1 cellular context compared by ENCODE assay signal in the genomic region with DNA sequence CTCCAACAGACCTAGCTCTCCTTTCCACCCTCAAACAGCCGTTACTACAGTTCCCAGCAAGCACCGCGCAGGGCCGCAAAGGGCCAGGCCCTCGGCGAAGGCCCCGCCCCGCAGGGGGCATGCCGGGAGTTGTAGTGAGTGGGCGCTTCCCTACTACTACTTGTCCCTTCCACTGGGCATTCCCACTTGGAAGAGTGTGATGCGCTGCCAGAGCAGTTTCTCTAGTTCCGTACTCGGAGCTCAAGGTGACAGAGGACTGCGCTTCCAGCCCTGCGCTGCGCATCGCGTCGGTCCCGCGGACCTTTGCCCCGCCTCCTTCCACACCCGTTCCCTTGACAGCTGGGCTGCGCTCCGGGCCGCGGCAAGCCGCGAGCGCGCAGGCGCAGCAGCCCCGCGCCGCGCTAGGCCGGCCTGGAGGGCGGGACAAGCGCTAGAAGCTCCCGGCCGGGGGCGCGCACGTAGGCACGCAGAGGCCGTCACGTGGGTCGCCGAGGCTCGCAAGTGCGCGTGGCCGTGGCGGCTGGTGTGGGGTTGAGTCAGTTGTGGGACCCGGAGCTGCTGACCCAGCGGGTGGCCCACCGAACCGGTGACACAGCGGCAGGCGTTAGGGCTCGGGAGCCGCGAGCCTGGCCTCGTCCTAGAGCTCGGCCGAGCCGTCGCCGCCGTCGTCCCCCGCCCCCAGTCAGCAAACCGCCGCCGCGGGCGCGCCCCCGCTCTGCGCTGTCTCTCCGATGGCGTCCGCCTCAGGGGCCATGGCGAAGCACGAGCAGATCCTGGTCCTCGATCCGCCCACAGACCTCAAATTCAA.
TF ChIP-seq lines count a peak whose summit lies in the region.

A gene with protein sequence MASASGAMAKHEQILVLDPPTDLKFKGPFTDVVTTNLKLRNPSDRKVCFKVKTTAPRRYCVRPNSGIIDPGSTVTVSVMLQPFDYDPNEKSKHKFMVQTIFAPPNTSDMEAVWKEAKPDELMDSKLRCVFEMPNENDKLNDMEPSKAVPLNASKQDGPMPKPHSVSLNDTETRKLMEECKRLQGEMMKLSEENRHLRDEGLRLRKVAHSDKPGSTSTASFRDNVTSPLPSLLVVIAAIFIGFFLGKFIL (plus strand): TSS at position 491 of the 808 bp plus-strand sequence. CDS start 241 bp downstream, at position 732.

TF ChIP-seq in K562, 482 proteins besides CTCF, POLR2A, EP300 and RAD21 (continued from another document and continues in another):
- no peak for TF ChIP-seq HOXB6 (CRISPR knock-in tag; IDR thresholded peaks at IDR 0.05; ENCODE audit: borderline replicate concordance)
- no peak for TF ChIP-seq KHSRP (IDR thresholded peaks at IDR 0.05)
- TF ChIP-seq ZNF445 (CRISPR knock-in tag; IDR thresholded peaks at IDR 0.05; ENCODE audit: low read depth), result no peak
- TF ChIP-seq HEY1 (CRISPR knock-in tag; IDR thresholded peaks at IDR 0.05; ENCODE audit: borderline replicate concordance), result no peak
- no peak for TF ChIP-seq MEF2D (tag; conservative IDR thresholded peaks at IDR 0.05; ENCODE audit: low read depth)
- peak; percentile 60 to 87 for TF ChIP-seq MAZ (CRISPR knock-in tag; conservative IDR thresholded peaks at IDR 0.05 in 1 of 2, IDR thresholded peaks at IDR 0.05 in 1 of 2)
- TF ChIP-seq ZBTB8A (IDR thresholded peaks at IDR 0.05; ENCODE audit: partially characterized antibody), result no peak
- TF ChIP-seq, protein P1, sequence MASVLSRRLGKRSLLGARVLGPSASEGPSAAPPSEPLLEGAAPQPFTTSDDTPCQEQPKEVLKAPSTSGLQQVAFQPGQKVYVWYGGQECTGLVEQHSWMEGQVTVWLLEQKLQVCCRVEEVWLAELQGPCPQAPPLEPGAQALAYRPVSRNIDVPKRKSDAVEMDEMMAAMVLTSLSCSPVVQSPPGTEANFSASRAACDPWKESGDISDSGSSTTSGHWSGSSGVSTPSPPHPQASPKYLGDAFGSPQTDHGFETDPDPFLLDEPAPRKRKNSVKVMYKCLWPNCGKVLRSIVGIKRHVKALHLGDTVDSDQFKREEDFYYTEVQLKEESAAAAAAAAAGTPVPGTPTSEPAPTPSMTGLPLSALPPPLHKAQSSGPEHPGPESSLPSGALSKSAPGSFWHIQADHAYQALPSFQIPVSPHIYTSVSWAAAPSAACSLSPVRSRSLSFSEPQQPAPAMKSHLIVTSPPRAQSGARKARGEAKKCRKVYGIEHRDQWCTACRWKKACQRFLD (CRISPR knock-in tag; IDR thresholded peaks at IDR 0.05), result no peak
- no peak for TF ChIP-seq HMG20A (CRISPR knock-in tag; conservative IDR thresholded peaks at IDR 0.05)
- TF ChIP-seq, protein P2, sequence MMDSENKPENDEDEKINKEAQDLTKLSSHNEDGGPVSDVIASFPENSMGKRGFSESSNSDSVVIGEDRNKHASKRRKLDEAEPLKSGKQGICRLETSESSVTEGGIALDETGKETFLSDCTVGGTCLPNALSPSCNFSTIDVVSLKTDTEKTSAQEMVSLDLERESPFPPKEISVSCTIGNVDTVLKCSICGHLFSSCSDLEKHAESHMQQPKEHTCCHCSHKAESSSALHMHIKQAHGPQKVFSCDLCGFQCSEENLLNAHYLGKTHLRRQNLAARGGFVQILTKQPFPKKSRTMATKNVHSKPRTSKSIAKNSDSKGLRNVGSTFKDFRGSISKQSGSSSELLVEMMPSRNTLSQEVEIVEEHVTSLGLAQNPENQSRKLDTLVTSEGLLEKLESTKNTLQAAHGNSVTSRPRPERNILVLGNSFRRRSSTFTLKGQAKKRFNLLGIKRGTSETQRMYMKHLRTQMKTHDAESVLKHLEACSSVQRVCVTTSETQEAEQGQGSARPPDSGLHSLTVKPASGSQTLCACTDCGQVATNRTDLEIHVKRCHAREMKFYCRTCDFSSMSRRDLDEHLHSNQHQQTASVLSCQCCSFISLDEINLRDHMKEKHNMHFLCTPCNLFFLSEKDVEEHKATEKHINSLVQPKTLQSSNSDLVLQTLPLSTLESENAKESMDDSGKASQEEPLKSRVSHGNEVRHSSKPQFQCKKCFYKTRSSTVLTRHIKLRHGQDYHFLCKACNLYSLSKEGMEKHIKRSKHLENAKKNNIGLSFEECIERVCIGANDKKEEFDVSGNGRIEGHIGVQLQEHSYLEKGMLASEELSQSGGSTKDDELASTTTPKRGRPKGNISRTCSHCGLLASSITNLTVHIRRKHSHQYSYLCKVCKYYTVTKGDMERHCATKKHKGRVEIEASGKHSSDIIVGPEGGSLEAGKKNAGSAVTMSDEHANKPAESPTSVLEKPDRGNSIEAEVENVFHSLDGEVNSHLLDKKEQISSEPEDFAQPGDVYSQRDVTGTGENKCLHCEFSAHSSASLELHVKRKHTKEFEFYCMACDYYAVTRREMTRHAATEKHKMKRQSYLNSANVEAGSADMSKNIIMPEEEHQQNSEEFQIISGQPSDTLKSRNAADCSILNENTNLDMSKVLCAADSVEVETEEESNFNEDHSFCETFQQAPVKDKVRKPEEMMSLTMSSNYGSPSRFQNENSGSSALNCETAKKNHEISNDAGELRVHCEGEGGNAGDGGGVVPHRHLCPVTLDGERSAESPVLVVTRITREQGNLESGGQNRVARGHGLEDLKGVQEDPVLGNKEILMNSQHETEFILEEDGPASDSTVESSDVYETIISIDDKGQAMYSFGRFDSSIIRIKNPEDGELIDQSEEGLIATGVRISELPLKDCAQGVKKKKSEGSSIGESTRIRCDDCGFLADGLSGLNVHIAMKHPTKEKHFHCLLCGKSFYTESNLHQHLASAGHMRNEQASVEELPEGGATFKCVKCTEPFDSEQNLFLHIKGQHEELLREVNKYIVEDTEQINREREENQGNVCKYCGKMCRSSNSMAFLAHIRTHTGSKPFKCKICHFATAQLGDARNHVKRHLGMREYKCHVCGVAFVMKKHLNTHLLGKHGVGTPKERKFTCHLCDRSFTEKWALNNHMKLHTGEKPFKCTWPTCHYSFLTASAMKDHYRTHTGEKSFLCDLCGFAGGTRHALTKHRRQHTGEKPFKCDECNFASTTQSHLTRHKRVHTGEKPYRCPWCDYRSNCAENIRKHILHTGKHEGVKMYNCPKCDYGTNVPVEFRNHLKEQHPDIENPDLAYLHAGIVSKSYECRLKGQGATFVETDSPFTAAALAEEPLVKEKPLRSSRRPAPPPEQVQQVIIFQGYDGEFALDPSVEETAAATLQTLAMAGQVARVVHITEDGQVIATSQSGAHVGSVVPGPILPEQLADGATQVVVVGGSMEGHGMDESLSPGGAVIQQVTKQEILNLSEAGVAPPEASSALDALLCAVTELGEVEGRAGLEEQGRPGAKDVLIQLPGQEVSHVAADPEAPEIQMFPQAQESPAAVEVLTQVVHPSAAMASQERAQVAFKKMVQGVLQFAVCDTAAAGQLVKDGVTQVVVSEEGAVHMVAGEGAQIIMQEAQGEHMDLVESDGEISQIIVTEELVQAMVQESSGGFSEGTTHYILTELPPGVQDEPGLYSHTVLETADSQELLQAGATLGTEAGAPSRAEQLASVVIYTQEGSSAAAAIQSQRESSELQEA (IDR thresholded peaks at IDR 0.05; ENCODE audit: low read depth), result no peak
- peak; percentile 81 for TF ChIP-seq SMAD4 (CRISPR knock-in tag; conservative IDR thresholded peaks at IDR 0.05)
- no peak for TF ChIP-seq ETS2 (tag; IDR thresholded peaks at IDR 0.05; ENCODE audit: borderline replicate concordance, poor library complexity, severe bottlenecking)
- TF ChIP-seq, protein P3, sequence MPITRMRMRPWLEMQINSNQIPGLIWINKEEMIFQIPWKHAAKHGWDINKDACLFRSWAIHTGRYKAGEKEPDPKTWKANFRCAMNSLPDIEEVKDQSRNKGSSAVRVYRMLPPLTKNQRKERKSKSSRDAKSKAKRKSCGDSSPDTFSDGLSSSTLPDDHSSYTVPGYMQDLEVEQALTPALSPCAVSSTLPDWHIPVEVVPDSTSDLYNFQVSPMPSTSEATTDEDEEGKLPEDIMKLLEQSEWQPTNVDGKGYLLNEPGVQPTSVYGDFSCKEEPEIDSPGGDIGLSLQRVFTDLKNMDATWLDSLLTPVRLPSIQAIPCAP (CRISPR knock-in tag; IDR thresholded peaks at IDR 0.05; ENCODE audit: borderline replicate concordance), result no peak
- peak; percentile 50; the same call in 1 of the 2 replicates for TF ChIP-seq CEBPG (CRISPR knock-in tag; IDR thresholded peaks at IDR 0.05)
- TF ChIP-seq CEBPG (tag; conservative IDR thresholded peaks at IDR 0.05 in 1 of 2, IDR thresholded peaks at IDR 0.05 in 1 of 2), result no peak
- TF ChIP-seq, protein P4, sequence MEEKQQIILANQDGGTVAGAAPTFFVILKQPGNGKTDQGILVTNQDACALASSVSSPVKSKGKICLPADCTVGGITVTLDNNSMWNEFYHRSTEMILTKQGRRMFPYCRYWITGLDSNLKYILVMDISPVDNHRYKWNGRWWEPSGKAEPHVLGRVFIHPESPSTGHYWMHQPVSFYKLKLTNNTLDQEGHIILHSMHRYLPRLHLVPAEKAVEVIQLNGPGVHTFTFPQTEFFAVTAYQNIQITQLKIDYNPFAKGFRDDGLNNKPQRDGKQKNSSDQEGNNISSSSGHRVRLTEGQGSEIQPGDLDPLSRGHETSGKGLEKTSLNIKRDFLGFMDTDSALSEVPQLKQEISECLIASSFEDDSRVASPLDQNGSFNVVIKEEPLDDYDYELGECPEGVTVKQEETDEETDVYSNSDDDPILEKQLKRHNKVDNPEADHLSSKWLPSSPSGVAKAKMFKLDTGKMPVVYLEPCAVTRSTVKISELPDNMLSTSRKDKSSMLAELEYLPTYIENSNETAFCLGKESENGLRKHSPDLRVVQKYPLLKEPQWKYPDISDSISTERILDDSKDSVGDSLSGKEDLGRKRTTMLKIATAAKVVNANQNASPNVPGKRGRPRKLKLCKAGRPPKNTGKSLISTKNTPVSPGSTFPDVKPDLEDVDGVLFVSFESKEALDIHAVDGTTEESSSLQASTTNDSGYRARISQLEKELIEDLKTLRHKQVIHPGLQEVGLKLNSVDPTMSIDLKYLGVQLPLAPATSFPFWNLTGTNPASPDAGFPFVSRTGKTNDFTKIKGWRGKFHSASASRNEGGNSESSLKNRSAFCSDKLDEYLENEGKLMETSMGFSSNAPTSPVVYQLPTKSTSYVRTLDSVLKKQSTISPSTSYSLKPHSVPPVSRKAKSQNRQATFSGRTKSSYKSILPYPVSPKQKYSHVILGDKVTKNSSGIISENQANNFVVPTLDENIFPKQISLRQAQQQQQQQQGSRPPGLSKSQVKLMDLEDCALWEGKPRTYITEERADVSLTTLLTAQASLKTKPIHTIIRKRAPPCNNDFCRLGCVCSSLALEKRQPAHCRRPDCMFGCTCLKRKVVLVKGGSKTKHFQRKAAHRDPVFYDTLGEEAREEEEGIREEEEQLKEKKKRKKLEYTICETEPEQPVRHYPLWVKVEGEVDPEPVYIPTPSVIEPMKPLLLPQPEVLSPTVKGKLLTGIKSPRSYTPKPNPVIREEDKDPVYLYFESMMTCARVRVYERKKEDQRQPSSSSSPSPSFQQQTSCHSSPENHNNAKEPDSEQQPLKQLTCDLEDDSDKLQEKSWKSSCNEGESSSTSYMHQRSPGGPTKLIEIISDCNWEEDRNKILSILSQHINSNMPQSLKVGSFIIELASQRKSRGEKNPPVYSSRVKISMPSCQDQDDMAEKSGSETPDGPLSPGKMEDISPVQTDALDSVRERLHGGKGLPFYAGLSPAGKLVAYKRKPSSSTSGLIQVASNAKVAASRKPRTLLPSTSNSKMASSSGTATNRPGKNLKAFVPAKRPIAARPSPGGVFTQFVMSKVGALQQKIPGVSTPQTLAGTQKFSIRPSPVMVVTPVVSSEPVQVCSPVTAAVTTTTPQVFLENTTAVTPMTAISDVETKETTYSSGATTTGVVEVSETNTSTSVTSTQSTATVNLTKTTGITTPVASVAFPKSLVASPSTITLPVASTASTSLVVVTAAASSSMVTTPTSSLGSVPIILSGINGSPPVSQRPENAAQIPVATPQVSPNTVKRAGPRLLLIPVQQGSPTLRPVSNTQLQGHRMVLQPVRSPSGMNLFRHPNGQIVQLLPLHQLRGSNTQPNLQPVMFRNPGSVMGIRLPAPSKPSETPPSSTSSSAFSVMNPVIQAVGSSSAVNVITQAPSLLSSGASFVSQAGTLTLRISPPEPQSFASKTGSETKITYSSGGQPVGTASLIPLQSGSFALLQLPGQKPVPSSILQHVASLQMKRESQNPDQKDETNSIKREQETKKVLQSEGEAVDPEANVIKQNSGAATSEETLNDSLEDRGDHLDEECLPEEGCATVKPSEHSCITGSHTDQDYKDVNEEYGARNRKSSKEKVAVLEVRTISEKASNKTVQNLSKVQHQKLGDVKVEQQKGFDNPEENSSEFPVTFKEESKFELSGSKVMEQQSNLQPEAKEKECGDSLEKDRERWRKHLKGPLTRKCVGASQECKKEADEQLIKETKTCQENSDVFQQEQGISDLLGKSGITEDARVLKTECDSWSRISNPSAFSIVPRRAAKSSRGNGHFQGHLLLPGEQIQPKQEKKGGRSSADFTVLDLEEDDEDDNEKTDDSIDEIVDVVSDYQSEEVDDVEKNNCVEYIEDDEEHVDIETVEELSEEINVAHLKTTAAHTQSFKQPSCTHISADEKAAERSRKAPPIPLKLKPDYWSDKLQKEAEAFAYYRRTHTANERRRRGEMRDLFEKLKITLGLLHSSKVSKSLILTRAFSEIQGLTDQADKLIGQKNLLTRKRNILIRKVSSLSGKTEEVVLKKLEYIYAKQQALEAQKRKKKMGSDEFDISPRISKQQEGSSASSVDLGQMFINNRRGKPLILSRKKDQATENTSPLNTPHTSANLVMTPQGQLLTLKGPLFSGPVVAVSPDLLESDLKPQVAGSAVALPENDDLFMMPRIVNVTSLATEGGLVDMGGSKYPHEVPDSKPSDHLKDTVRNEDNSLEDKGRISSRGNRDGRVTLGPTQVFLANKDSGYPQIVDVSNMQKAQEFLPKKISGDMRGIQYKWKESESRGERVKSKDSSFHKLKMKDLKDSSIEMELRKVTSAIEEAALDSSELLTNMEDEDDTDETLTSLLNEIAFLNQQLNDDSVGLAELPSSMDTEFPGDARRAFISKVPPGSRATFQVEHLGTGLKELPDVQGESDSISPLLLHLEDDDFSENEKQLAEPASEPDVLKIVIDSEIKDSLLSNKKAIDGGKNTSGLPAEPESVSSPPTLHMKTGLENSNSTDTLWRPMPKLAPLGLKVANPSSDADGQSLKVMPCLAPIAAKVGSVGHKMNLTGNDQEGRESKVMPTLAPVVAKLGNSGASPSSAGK (IDR thresholded peaks at IDR 0.05), result no peak
- TF ChIP-seq PHTF2 (CRISPR knock-in tag; IDR thresholded peaks at IDR 0.05), result no peak
- no peak for TF ChIP-seq ZSCAN29 (IDR thresholded peaks at IDR 0.05)
- TF ChIP-seq TAL1 (IDR thresholded peaks at IDR 0.05), result no peak
- no peak for TF ChIP-seq MAFG (tag; conservative IDR thresholded peaks at IDR 0.05)
- TF ChIP-seq, protein P5, sequence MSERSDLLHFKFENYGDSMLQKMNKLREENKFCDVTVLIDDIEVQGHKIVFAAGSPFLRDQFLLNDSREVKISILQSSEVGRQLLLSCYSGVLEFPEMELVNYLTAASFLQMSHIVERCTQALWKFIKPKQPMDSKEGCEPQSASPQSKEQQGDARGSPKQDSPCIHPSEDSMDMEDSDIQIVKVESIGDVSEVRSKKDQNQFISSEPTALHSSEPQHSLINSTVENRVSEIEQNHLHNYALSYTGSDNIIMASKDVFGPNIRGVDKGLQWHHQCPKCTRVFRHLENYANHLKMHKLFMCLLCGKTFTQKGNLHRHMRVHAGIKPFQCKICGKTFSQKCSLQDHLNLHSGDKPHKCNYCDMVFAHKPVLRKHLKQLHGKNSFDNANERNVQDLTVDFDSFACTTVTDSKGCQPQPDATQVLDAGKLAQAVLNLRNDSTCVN (CRISPR knock-in tag; IDR thresholded peaks at IDR 0.05), result peak; percentile 78; the same call in 1 of the 2 replicates
- TF ChIP-seq ESRRA (IDR thresholded peaks at IDR 0.05; ENCODE audit: borderline replicate concordance, low read depth), result peak; percentile 74
- TF ChIP-seq STAT5B (CRISPR knock-in tag; IDR thresholded peaks at IDR 0.05), result no peak
- TF ChIP-seq KAT2B (IDR thresholded peaks at IDR 0.05; ENCODE audit: low read depth, low read length), result no peak
- no peak for TF ChIP-seq ZNF584 (CRISPR knock-in tag; IDR thresholded peaks at IDR 0.05; ENCODE audit: low read depth)
- no peak for TF ChIP-seq ZNF24 (IDR thresholded peaks at IDR 0.05)
- TF ChIP-seq ZNF644 (tag; IDR thresholded peaks at IDR 0.05; ENCODE audit: low read depth), result peak; percentile 88; the same call in 1 of the 2 replicates
- peak; percentile 84; the same call in 1 of the 2 replicates for TF ChIP-seq NR1H2 (CRISPR knock-in tag; IDR thresholded peaks at IDR 0.05)
- TF ChIP-seq HDGF (IDR thresholded peaks at IDR 0.05), result no peak
- TF ChIP-seq FUS (optimal IDR thresholded peaks at IDR 0.05; ENCODE audit: low read depth, low read length), result peak; percentile 54
